ENCODE assay signal across 22 cellular contexts in genomic region chr2:179255129-179255528, GRCh38. TPM values are rescaled to one million over a fixed set of nuclear protein-coding genes. Genes with fewer than 3 reads are reported as not detected.
DNase-seq lines count a peak whose midpoint lies in the region; ATAC-seq and TF ChIP-seq lines count a peak whose summit lies in the region.
"Had no signal": no experiment of that assay in that cellular context is flagged by ENCODE, and none has a peak within 500 bp of the region (broad histone marks: within the 10 kb centered on the region; RNA-seq: fewer than 3 reads in every experiment).

No MANE protein-coding gene starts in this region.

- peak overlapping the region in 1 of 12 donors; percentile 7 for H3K27ac ChIP-seq in heart left ventricle
- H3K27ac ChIP-seq: ovary had no signal

- ATAC-seq in GM18909 (IDR thresholded peaks at IDR 0.05; ENCODE audit: poor library complexity, unreplicated experiment) (peak; percentile 41), HG02759 (IDR thresholded peaks at IDR 0.05; ENCODE audit: unreplicated experiment) (peak; percentile 40), HG03460 (IDR thresholded peaks at IDR 0.05; ENCODE audit: unreplicated experiment) (peak; percentile 37), heart left ventricle (no peak)
- no peak for ATAC-seq in activated T-helper 17 cell treated with anti-CD3 and anti-CD28 coated beads, Interleukin-2, amount 50 U/mL, for 72 hours (replicated peaks)
- ATAC-seq: GM23338, left ventricle myocardium superior had no signal

- no peaks in the 10 kb centered on the region for H3K27me3 ChIP-seq in heart left ventricle
- H3K27me3 ChIP-seq: ovary had no signal

- peaks cover 14% of the 10 kb centered on the region for H3K36me3 Mint-ChIP-seq in Calu3 (ENCODE audit: insufficient read depth, unreplicated experiment)
- H3K36me3 Mint-ChIP-seq in activated T-helper 17 cell treated with anti-CD3 and anti-CD28 coated beads, Interleukin-2, amount 50 U/mL, for 72 hours (ENCODE audit: low read depth), result no peaks in the 10 kb centered on the region
- H3K36me3 Mint-ChIP-seq: activated CD4-positive, alpha-beta memory T cell treated with anti-CD3 and anti-CD28 coated beads for 36 hours; immature natural killer cell had no signal

- intact Hi-C loops in Calu3 (cut with micrococcal nuclease; ENCODE audit: unreplicated experiment) (no loop called here), heart left ventricle (cut with DNase I) (no loop called here)

- TF ChIP-seq POLR2A in heart left ventricle (IDR thresholded peaks at IDR 0.05), result no peak

- H3K4me1 ChIP-seq in heart left ventricle, result peaks cover 0 to 36% (median 2%) of the 10 kb centered on the region in 12 donors

- peak overlapping the region; percentile 1 for H3K4me3 Mint-ChIP-seq in Calu3 (ENCODE audit: low read depth, unreplicated experiment)
- no peak overlapping the region for H3K4me3 Mint-ChIP-seq in activated T-helper 17 cell treated with anti-CD3 and anti-CD28 coated beads, Interleukin-2, amount 50 U/mL, for 72 hours
- H3K4me3 Mint-ChIP-seq: activated CD4-positive, alpha-beta memory T cell treated with anti-CD3 and anti-CD28 coated beads for 36 hours; activated naive CD4-positive, alpha-beta T cell treated with anti-CD3 and anti-CD28 coated beads, Interleukin-2, amount 10 ng/mL, durations not matched to agents 7 days and 5 days; GM23338; immature natural killer cell had no signal

- peaks cover 76% of the 10 kb centered on the region for H3K4me1 Mint-ChIP-seq in Calu3 (ENCODE audit: low read depth, unreplicated experiment)
- peaks cover 9% of the 10 kb centered on the region for H3K4me1 Mint-ChIP-seq in activated T-helper 17 cell treated with anti-CD3 and anti-CD28 coated beads, Interleukin-2, amount 50 U/mL, for 72 hours

- H3K36me3 ChIP-seq in heart left ventricle, result no peaks in the 10 kb centered on the region
- H3K36me3 ChIP-seq: ovary had no signal

- WGBS in heart left ventricle, 4 donors, result 83 to 97% (median 89%) methylated on average over 1 of the region's 1 CpG

- no peaks in the 10 kb centered on the region for H3K9me3 Mint-ChIP-seq in Calu3 (ENCODE audit: low read depth, unreplicated experiment)
- peaks cover 4% of the 10 kb centered on the region for H3K9me3 Mint-ChIP-seq in activated T-helper 17 cell treated with anti-CD3 and anti-CD28 coated beads, Interleukin-2, amount 50 U/mL, for 72 hours
- H3K9me3 Mint-ChIP-seq: GM23338, immature natural killer cell had no signal

- no peaks in the 10 kb centered on the region for H3K27me3 Mint-ChIP-seq in Calu3 (ENCODE audit: unreplicated experiment)
- H3K27me3 Mint-ChIP-seq in activated T-helper 17 cell treated with anti-CD3 and anti-CD28 coated beads, Interleukin-2, amount 50 U/mL, for 72 hours, result no peaks in the 10 kb centered on the region
- H3K27me3 Mint-ChIP-seq: activated CD4-positive, alpha-beta memory T cell treated with anti-CD3 and anti-CD28 coated beads for 36 hours had no signal

- peaks cover 0 to 16% (median 4%) of the 10 kb centered on the region in 12 donors for H3K9me3 ChIP-seq in heart left ventricle
- H3K9me3 ChIP-seq: ovary had no signal

- peak overlapping the region; percentile 33 for H3K27ac Mint-ChIP-seq in Calu3 (ENCODE audit: unreplicated experiment)
- no peak overlapping the region for H3K27ac Mint-ChIP-seq in activated T-helper 17 cell treated with anti-CD3 and anti-CD28 coated beads, Interleukin-2, amount 50 U/mL, for 72 hours
- H3K27ac Mint-ChIP-seq: activated CD4-positive, alpha-beta memory T cell treated with anti-CD3 and anti-CD28 coated beads for 36 hours; activated naive CD4-positive, alpha-beta T cell treated with anti-CD3 and anti-CD28 coated beads, Interleukin-2, amount 10 ng/mL, durations not matched to agents 7 days and 5 days; GM23338; immature natural killer cell had no signal

- H3K4me3 ChIP-seq in heart left ventricle, result no peak overlapping the region
- H3K4me3 ChIP-seq: GM23338, ovary had no signal

- DNase-seq in Calu3 (no peak), middle frontal gyrus (ENCODE audit: extremely low spot score, low spot score) (no peak), heart left ventricle (no peak), NCI-H128 (lab: John Stamatoyannopoulos, UW; ENCODE audit: unreplicated experiment) (no peak)
- DNase-seq: activated CD4-positive, alpha-beta memory T cell treated with anti-CD3 and anti-CD28 coated beads for 36 hours; activated naive CD4-positive, alpha-beta T cell treated with anti-CD3 and anti-CD28 coated beads, Interleukin-2, amount 10 ng/mL, durations not matched to agents 7 days and 5 days; DMS53; effector CD8-positive, alpha-beta T cell; glutamatergic neuron; immature natural killer cell; left ventricle myocardium superior; MM.1S; NCI-H1694 treated with DMSO at 0.1 percent for 48 hours; NCI-H345; NK-92 treated with Interleukin-12 subunit alpha and Interleukin-12 subunit beta, amount 100 ng/mL, for 24 hours; ovary; stimulated activated CD4-positive, alpha-beta T cell treated with anti-CD3 and anti-CD28 coated beads, Interleukin-1b, Interleukin-23, amount 100 ng/mL, for 48 hours had no signal

- CTCF ChIA-PET in Calu3 (lab: Charles Lee), result interaction anchor here (1.2 kb wide), 1 partner anchor 13 kb away, joined by 5 read pairs; no protein-coding TSS in a partner anchor

- no TSS peak for BruUV-seq in Calu3 (replicated peaks; lab: Mats Ljungman, UMichigan)

- TF ChIP-seq CTCF in Calu3 (IDR thresholded peaks at IDR 0.05; ENCODE audit: unreplicated experiment) (no peak), heart left ventricle (IDR thresholded peaks at IDR 0.05) (no peak)

RNA-seq across cellular contexts. Expression of gene SESTD1, which starts 9.5 kb away (rescaled TPM):
- total RNA-seq in Calu3 (2022) (135 and 145 TPM in 2 replicates), heart left ventricle (10 to 100 TPM; 14.4 to 48.7 (median 32.6) TPM)
- total RNA-seq in activated T-helper 17 cell treated with anti-CD3 and anti-CD28 coated beads, Interleukin-2, amount 50 U/mL, for 72 hours, result 1 to 10 TPM; 7.7 to 9.9 TPM
- 1 to 10 TPM; 2.9 to 9.2 TPM for polyA plus RNA-seq in heart left ventricle

Comparison
In these comparisons a context has a peak if more than half of its experiments do, and no peak if none do; other contexts are left out.
1. ATAC-seq: peak in GM18909 (single experiment), HG02759 (single experiment) and HG03460 (single experiment); none in activated T-helper 17 cell treated with anti-CD3 and anti-CD28 coated beads, Interleukin-2, amount 50 U/mL, for 72 hours (single experiment) and heart left ventricle (0 of 4).